Comparison of ENCODE assay signal across 21 cellular contexts in genomic region chr10:58089739-58090138, GRCh38.
DNase-seq lines count a peak whose midpoint lies in the region; ATAC-seq, FAIRE-seq and TF ChIP-seq lines count a peak whose summit lies in the region.
"Had no signal": no experiment of that assay in that cellular context is flagged by ENCODE, and none has a peak within 500 bp of the region (broad histone marks: within the 10 kb centered on the region; RNA-seq: fewer than 3 reads in every experiment).

No MANE protein-coding gene starts in this region.

- no peak for ATAC-seq in SK-N-SH treated with all-trans-retinoic acid at 6 μM for 48 hours
- ATAC-seq in GM21717 (IDR thresholded peaks at IDR 0.05; ENCODE audit: unreplicated experiment) = no peak
- ATAC-seq: CD8-positive, alpha-beta T cell; GM12878; HCT116 had no signal

- H2BK5ac ChIP-seq in H1 (ENCODE audit: low read depth, low read length) = no peak overlapping the region

- no peaks in the 10 kb centered on the region for H3K79me1 ChIP-seq in H1 (ENCODE audit: low read depth, low read length)

- H3K4me2 ChIP-seq in H1 (ENCODE audit: insufficient read depth in 1 of 2, low read depth in 2 of 2, low read length in 2 of 2) = no peak overlapping the region
- H3K4me2 ChIP-seq: BLaER1 had no signal

- H4K20me1 ChIP-seq in H1 (replicated peaks in 1 of 2; ENCODE audit: control insufficient read depth in 1 of 2, insufficient read depth in 2 of 2, low read length in 2 of 2) = no peaks in the 10 kb centered on the region
- H4K20me1 ChIP-seq: BLaER1 had no signal

- no peak overlapping the region for H3K4me3 ChIP-seq in H1 (ENCODE audit: extremely low read depth in 1 of 4, insufficient read depth in 2 of 4, low read depth in 3 of 4, low read length in 4 of 4)
- H3K4me3 ChIP-seq: BLaER1, GM12878 had no signal

- 0 out of 2 replicates have a peak overlapping the region, but pooled peaks have one; percentile 39 for H2AK5ac ChIP-seq in H1 (ENCODE audit: low read depth, low read length)

- H3K9ac ChIP-seq in H1 (replicated peaks in 1 of 4; ENCODE audit: extremely low read depth in 1 of 4, low read depth in 3 of 4, low read length in 3 of 4) = no peak overlapping the region
- H3K9ac ChIP-seq: BLaER1 had no signal

- H2BK20ac ChIP-seq in H1 (ENCODE audit: low read length) = no peak overlapping the region

- H3K56ac ChIP-seq in H1 (replicated peaks; ENCODE audit: insufficient read length, low read depth, low read length) = no peak overlapping the region

- no peaks in the 10 kb centered on the region for H3K36me3 ChIP-seq in H1 (ENCODE audit: control insufficient read depth in 2 of 4, insufficient read depth in 4 of 4, low read length in 3 of 4)
- H3K36me3 ChIP-seq: BLaER1 had no signal

- H4K5ac ChIP-seq in H1 (ENCODE audit: insufficient read length, low read depth, low read length) = no peak overlapping the region

- no peak overlapping the region for H3K27ac ChIP-seq in H1 (ENCODE audit: low read depth, low read length)
- H3K27ac ChIP-seq: 22Rv1, BLaER1, C4-2B had no signal

- peaks cover 0 to 3% (median 0%) of the 10 kb centered on the region in 4 experiments; a peak in 1 of 7 replicates for H3K4me1 ChIP-seq in H1 (replicated peaks in 1 of 4; ENCODE audit: control insufficient read depth in 3 of 4, insufficient read depth in 4 of 4, low read length in 3 of 4)
- H3K4me1 ChIP-seq: BLaER1, Caco-2 had no signal

- H3K14ac ChIP-seq in H1 (ENCODE audit: insufficient read length) = no peak overlapping the region

- no peak for TF ChIP-seq EP300 in H1 (IDR thresholded peaks at IDR 0.05; ENCODE audit: borderline replicate concordance in 1 of 2, low read depth in 2 of 2, low read length in 2 of 2)

- no peaks in the 10 kb centered on the region for H3K79me2 ChIP-seq in H1 (ENCODE audit: control insufficient read depth in 1 of 2, insufficient read depth in 2 of 2, low read length in 2 of 2)

- no peaks in the 10 kb centered on the region for H3K23me2 ChIP-seq in H1 (ENCODE audit: low read depth, low read length)

- TF ChIP-seq CTCF in H1 (IDR thresholded peaks at IDR 0.05; ENCODE audit: control extremely low read depth in 1 of 3, insufficient read depth in 1 of 3, low read depth in 1 of 3, low read length in 3 of 3) = no peak

- peak; percentile 24 for FAIRE-seq in H1 (lab: Jason Lieb, UNC)
- FAIRE-seq in GM12891 (lab: Jason Lieb, UNC) = no peak
- FAIRE-seq: A204.1, G401.6, GM12878, GM18507 had no signal

- no peaks in the 10 kb centered on the region for H3K27me3 ChIP-seq in H1 (replicated peaks in 1 of 4; ENCODE audit: control insufficient read depth in 3 of 4, extremely low read depth in 1 of 4, insufficient read depth in 3 of 4, low read length in 3 of 4)
- H3K27me3 ChIP-seq: BLaER1 had no signal

- POLR2A ChIA-PET in H1 (lab: Charles Lee; ENCODE audit: partially characterized antibody) = no interaction called here

- H4K91ac ChIP-seq in H1 (replicated peaks; ENCODE audit: insufficient read length, low read length) = no peak overlapping the region

- H3K18ac ChIP-seq in H1 (ENCODE audit: extremely low read depth, low read length) = no peak overlapping the region

- no peak overlapping the region for H2BK15ac ChIP-seq in H1 (ENCODE audit: low read length)

- H2AFZ ChIP-seq in H1 (ENCODE audit: low read length) = peak overlapping the region; percentile 31; the same call in 1 of the 2 replicates

- H3K23ac ChIP-seq in H1 (ENCODE audit: insufficient read length) = no peak overlapping the region

- 65% methylated on average over 2 of the region's 2 CpGs; no CpG with 5 or more reads in 1 of the 2 experiments for WGBS in H1 (ENCODE audit: extremely low coverage in 1 of 2, insufficient coverage in 1 of 2, insufficient read length in 1 of 2, insufficient replicate concordance in 2 of 2, low coverage in 1 of 2, low lambda C conversion rate in 2 of 2, missing lambda C conversion rate in 1 of 2), 2 experiments

- CTCF ChIA-PET in H1 (lab: Charles Lee; ENCODE audit: partially characterized antibody) = interaction anchor here (0.7 kb wide), 1 partner anchor 425 kb away, joined by 3 read pairs; no protein-coding TSS in a partner anchor

- DNase-seq in NCI-H748 (lab: John Stamatoyannopoulos, UW; ENCODE audit: unreplicated experiment) (peak; percentile 0), NCI-H748 treated with DMSO at 0.1 percent for 48 hours (lab: John Stamatoyannopoulos, UW) (no peak), NCI-H526 (lab: John Stamatoyannopoulos, UW) (peak; percentile 74 to 82), H1 (ENCODE audit: low read depth in 1 of 2, low spot score in 2 of 2) (no peak), cerebellar cortex (ENCODE audit: low spot score) (no peak), GM12891 (ENCODE audit: insufficient read length, low spot score) (no peak)
- DNase-seq: Caco-2; CD4-positive, CD25-positive, alpha-beta regulatory T cell; CD8-positive, alpha-beta T cell; DMS153; DND-41 had no signal

- no peak overlapping the region for H2BK12ac ChIP-seq in H1 (ENCODE audit: low read depth, low read length)

- H4K8ac ChIP-seq in H1 (ENCODE audit: extremely low read depth, insufficient read depth, low read length) = no peak overlapping the region

- TF ChIP-seq POLR2A in H1 (IDR thresholded peaks at IDR 0.05; ENCODE audit: control extremely low read depth in 1 of 2, low read depth in 2 of 2, low read length in 2 of 2) = no peak
- TF ChIP-seq POLR2A in GM12891 (IDR thresholded peaks at IDR 0.05; ENCODE audit: low read depth, low read length) = no peak

- H3K4ac ChIP-seq in H1 (replicated peaks; ENCODE audit: insufficient read length, low read depth, low read length) = no peak overlapping the region

- H2BK120ac ChIP-seq in H1 (replicated peaks; ENCODE audit: low read depth, low read length) = no peak overlapping the region

- no peaks in the 10 kb centered on the region for H3K9me3 ChIP-seq in H1 (ENCODE audit: insufficient read depth in 2 of 2, low read depth in 1 of 2, low read length in 1 of 2)
- H3K9me3 ChIP-seq: BLaER1, Caco-2 had no signal

- TF ChIP-seq RAD21 in H1 (IDR thresholded peaks at IDR 0.05 in 1 of 2, conservative IDR thresholded peaks at IDR 0.05 in 1 of 2; ENCODE audit: low read depth in 2 of 2, low read length in 2 of 2) = no peak

TF ChIP-seq in H1, 55 proteins besides CTCF, POLR2A, EP300 and RAD21 (continues in another document):
- no peak for TF ChIP-seq TAF1 (IDR thresholded peaks at IDR 0.05; ENCODE audit: low read depth, low read length)
- no peak for TF ChIP-seq TAF7 (optimal IDR thresholded peaks at IDR 0.05; ENCODE audit: borderline replicate concordance, low read depth, low read length)
- no peak for TF ChIP-seq SUZ12 (IDR thresholded peaks at IDR 0.05; ENCODE audit: low read length)
- no peak for TF ChIP-seq POU5F1 (IDR thresholded peaks at IDR 0.05; ENCODE audit: low read depth, low read length)
- no peak for TF ChIP-seq GTF2F1 (IDR thresholded peaks at IDR 0.05; ENCODE audit: borderline replicate concordance, low read depth, low read length)
- no peak for TF ChIP-seq SAP30 (IDR thresholded peaks at IDR 0.05; ENCODE audit: insufficient read depth, insufficient replicate concordance, low read length)
- TF ChIP-seq ASH2L (IDR thresholded peaks at IDR 0.05; ENCODE audit: low read length) = no peak
- no peak for TF ChIP-seq KDM5A (IDR thresholded peaks at IDR 0.05; ENCODE audit: low read length)
- TF ChIP-seq GABPA (IDR thresholded peaks at IDR 0.05; ENCODE audit: borderline replicate concordance, insufficient read depth, low read length) = no peak
- no peak for TF ChIP-seq TCF12 (IDR thresholded peaks at IDR 0.05; ENCODE audit: low read depth, low read length)
- no peak for TF ChIP-seq YY1 (IDR thresholded peaks at IDR 0.05; ENCODE audit: low read depth, low read length)
- TF ChIP-seq NANOG (IDR thresholded peaks at IDR 0.05; ENCODE audit: insufficient read depth, low read depth, low read length, poor library complexity, severe bottlenecking) = no peak

TF ChIP-seq in GM12891, 5 proteins besides CTCF, POLR2A, EP300 and RAD21:
- TF ChIP-seq POLR2AphosphoS5 (IDR thresholded peaks at IDR 0.05; ENCODE audit: low read depth, low read length) = no peak
- no peak for TF ChIP-seq TAF1 (IDR thresholded peaks at IDR 0.05; ENCODE audit: low read depth, low read length)
- no peak for TF ChIP-seq POU2F2 (IDR thresholded peaks at IDR 0.05; ENCODE audit: low read depth, low read length)
- TF ChIP-seq SPI1 (IDR thresholded peaks at IDR 0.05; ENCODE audit: low read depth, low read length) = no peak
- TF ChIP-seq PAX5 (IDR thresholded peaks at IDR 0.05; ENCODE audit: insufficient read depth, low read length, severe bottlenecking) = no peak
TF ChIP-seq in GM12891: peak in this region for 0.

Comparison
In these comparisons a context has a peak if more than half of its experiments do, and no peak if none do; other contexts are left out.
1. DNase-seq: peak in NCI-H748 (single experiment) and NCI-H526 (2 of 2); none in NCI-H748 treated with DMSO at 0.1 percent for 48 hours (single experiment), H1 (0 of 2), cerebellar cortex (single experiment) and GM12891 (single experiment).